ENCODE assay signal across 10 cellular contexts in genomic region chr7:22109761-22110160, GRCh38.
DNase-seq lines count a peak whose midpoint lies in the region; ATAC-seq and TF ChIP-seq lines count a peak whose summit lies in the region.
"Had no signal": no experiment of that assay in that cellular context is flagged by ENCODE, and none has a peak within 500 bp of the region (broad histone marks: within the 10 kb centered on the region; RNA-seq: fewer than 3 reads in every experiment).

No MANE protein-coding gene starts in this region.

- WGBS in suprapubic skin: 60% methylated on average over 7 of the region's 7 CpGs

- H3K27me3 ChIP-seq in Peyer's patch (no peaks in the 10 kb centered on the region), suprapubic skin (no peaks in the 10 kb centered on the region)
- H3K27me3 ChIP-seq: ovary had no signal

- DNase-seq in activated CD4-positive, alpha-beta T cell treated with anti-CD3 and anti-CD28 coated beads for 48 hours: peak; percentile 38
- no peak for DNase-seq in activated CD4-positive, alpha-beta T cell treated with anti-CD3 and anti-CD28 coated beads for 1 hour
- DNase-seq in Peyer's patch: peak in 2 of 3 donors; percentile 21 to 62
- DNase-seq in fibroblast of mammary gland (ENCODE audit: low read depth): peak; percentile 58
- no peak for DNase-seq in sciatic nerve (ENCODE audit: low spot score)
- DNase-seq in OCI-M2 (lab: John Stamatoyannopoulos, UW; ENCODE audit: unreplicated experiment): no peak
- no peak for DNase-seq in suprapubic skin (ENCODE audit: low spot score in 2 of 2)
- DNase-seq: activated B cell treated with CpG ODN at 0.5 μM for 24 hours had no signal

- no peak overlapping the region for H3K4me3 ChIP-seq in Peyer's patch
- no peak overlapping the region for H3K4me3 ChIP-seq in fibroblast of mammary gland (ENCODE audit: control insufficient read depth, low read depth, low read length)
- H3K4me3 ChIP-seq in suprapubic skin: no peak overlapping the region
- H3K4me3 ChIP-seq: ovary had no signal

- peaks cover 0 to 3% (median 0%) of the 10 kb centered on the region in 4 donors for H3K4me1 ChIP-seq in Peyer's patch
- no peaks in the 10 kb centered on the region for H3K4me1 ChIP-seq in suprapubic skin

- peak in 2 of 6 experiments; percentile 22 to 23 for TF ChIP-seq CTCF in Peyer's patch (IDR thresholded peaks at IDR 0.05)
- TF ChIP-seq CTCF in fibroblast of mammary gland (conservative IDR thresholded peaks at IDR 0.05; ENCODE audit: control insufficient read depth, insufficient read depth, low read depth, low read length): peak; percentile 59
- no peak for TF ChIP-seq CTCF in suprapubic skin (IDR thresholded peaks at IDR 0.05)

- ATAC-seq in sciatic nerve (peak; percentile 14), HG03565 (IDR thresholded peaks at IDR 0.05; ENCODE audit: unreplicated experiment) (no peak)

- no peaks in the 10 kb centered on the region for H3K9me3 ChIP-seq in Peyer's patch
- no peaks in the 10 kb centered on the region for H3K9me3 ChIP-seq in suprapubic skin
- H3K9me3 ChIP-seq: ovary had no signal

- no peak overlapping the region for H3K27ac ChIP-seq in Peyer's patch
- H3K27ac ChIP-seq in suprapubic skin: no peak overlapping the region
- H3K27ac ChIP-seq: ovary had no signal

- intact Hi-C loops in sciatic nerve (cut with DNase I): loop anchor here (5.0 kb wide), 1 partner anchor 378 kb away; no protein-coding TSS in a partner anchor

- no peaks in the 10 kb centered on the region for H3K36me3 ChIP-seq in Peyer's patch
- no peaks in the 10 kb centered on the region for H3K36me3 ChIP-seq in suprapubic skin
- H3K36me3 ChIP-seq: ovary had no signal

- TF ChIP-seq EP300 in suprapubic skin (IDR thresholded peaks at IDR 0.05): no peak

- TF ChIP-seq POLR2A in Peyer's patch (IDR thresholded peaks at IDR 0.05) (no peak), suprapubic skin (IDR thresholded peaks at IDR 0.05) (no peak)

Comparison
In these comparisons a context has a peak if more than half of its experiments do, and no peak if none do; other contexts are left out.
1. DNase-seq: peak in activated CD4-positive, alpha-beta T cell treated with anti-CD3 and anti-CD28 coated beads for 48 hours (single experiment), Peyer's patch (2 of 3) and fibroblast of mammary gland (single experiment); none in activated CD4-positive, alpha-beta T cell treated with anti-CD3 and anti-CD28 coated beads for 1 hour (single experiment), sciatic nerve (single experiment), OCI-M2 (single experiment) and suprapubic skin (0 of 2).